In genomic region chrX:49956313-49956712, GRCh38 we compare ENCODE assay signal across 24 cellular contexts.
"Had no signal": no experiment of that assay in that cellular context is flagged by ENCODE, and none has a peak within 500 bp of the region (broad histone marks: within the 10 kb centered on the region; RNA-seq: fewer than 3 reads in every experiment).

No MANE protein-coding gene starts in this region.

- ATAC-seq: activated T-cell treated with anti-CD3 and anti-CD28 coated beads, Interleukin-2, amount 50 U/mL, for 4 hours; T-helper 17 cell had no signal

- H3K4me3 Mint-ChIP-seq: activated B cell treated with CpG ODN at 0.5 μM for 24 hours; activated CD4-positive, alpha-beta T cell treated with anti-CD3 and anti-CD28 coated beads, Interleukin-2, amount 10 ng/mL, durations not matched to agents 24 days and 14 days; activated naive CD4-positive, alpha-beta T cell treated with anti-CD3 and anti-CD28 coated beads for 36 hours; activated naive CD8-positive, alpha-beta T cell; activated T-cell treated with anti-CD3 and anti-CD28 coated beads, Interleukin-2, amount 50 U/mL, for 4 hours; T-helper 17 cell had no signal

- H3K27ac ChIP-seq: brain microvascular endothelial cell, cardiac muscle cell had no signal

- FAIRE-seq: RCC 7860 had no signal

- H3K4me3 ChIP-seq: cardiac muscle cell had no signal

- DNase-seq: activated B cell treated with CpG ODN at 0.5 μM for 24 hours; activated CD4-positive, alpha-beta T cell treated with anti-CD3 and anti-CD28 coated beads for 1 hour; activated CD4-positive, alpha-beta T cell treated with anti-CD3 and anti-CD28 coated beads, Interleukin-2, amount 10 ng/mL, durations not matched to agents 24 days and 14 days; activated CD4-positive, alpha-beta T cell treated with anti-CD3 and anti-CD28 coated beads, Interleukin-2, amount 50 U/mL, for 48 hours; activated CD8-positive, alpha-beta memory T cell treated with anti-CD3 and anti-CD28 coated beads for 24 hours; activated effector memory CD4-positive, alpha-beta T cell treated with anti-CD3 and anti-CD28 coated beads, Interleukin-2, amount 50 U/mL, for 16 hours; activated naive CD4-positive, alpha-beta T cell treated with anti-CD3 and anti-CD28 coated beads for 36 hours; activated T-cell treated with anti-CD3 and anti-CD28 coated beads, Interleukin-2, amount 50 U/mL, for 4 hours; amygdala; brain microvascular endothelial cell; NCI-H1092; NCI-H1417; NCI-H1930; NCI-H2107; NCI-H2171 treated with DMSO at 0.1 percent for 48 hours; NCI-H226; NCI-H526; NK-92 treated with Interleukin-12 subunit alpha and Interleukin-12 subunit beta, amount 100 ng/mL, for 24 hours; SHP77 treated with DMSO at 0.1 percent for 48 hours; T-helper 17 cell; T-helper 9 cell had no signal

- H3K27me3 ChIP-seq: brain microvascular endothelial cell, cardiac muscle cell had no signal

- H3K27me3 Mint-ChIP-seq: activated B cell treated with CpG ODN at 0.5 μM for 24 hours; activated CD4-positive, alpha-beta T cell treated with anti-CD3 and anti-CD28 coated beads, Interleukin-2, amount 10 ng/mL, durations not matched to agents 24 days and 14 days; activated naive CD8-positive, alpha-beta T cell; T-helper 17 cell had no signal

- H3K27ac Mint-ChIP-seq: activated B cell treated with CpG ODN at 0.5 μM for 24 hours; activated CD4-positive, alpha-beta T cell treated with anti-CD3 and anti-CD28 coated beads, Interleukin-2, amount 10 ng/mL, durations not matched to agents 24 days and 14 days; activated naive CD4-positive, alpha-beta T cell treated with anti-CD3 and anti-CD28 coated beads for 36 hours; activated naive CD8-positive, alpha-beta T cell; T-helper 17 cell had no signal

- H3K36me3 Mint-ChIP-seq: activated naive CD8-positive, alpha-beta T cell had no signal

- H3K36me3 ChIP-seq: brain microvascular endothelial cell, cardiac muscle cell had no signal

- H3K9me3 Mint-ChIP-seq: activated B cell treated with CpG ODN at 0.5 μM for 24 hours; activated CD4-positive, alpha-beta T cell treated with anti-CD3 and anti-CD28 coated beads, Interleukin-2, amount 10 ng/mL, durations not matched to agents 24 days and 14 days; activated naive CD4-positive, alpha-beta T cell treated with anti-CD3 and anti-CD28 coated beads for 36 hours; activated T-cell treated with anti-CD3 and anti-CD28 coated beads, Interleukin-2, amount 50 U/mL, for 4 hours had no signal

- H3K4me1 Mint-ChIP-seq: activated B cell treated with CpG ODN at 0.5 μM for 24 hours; activated CD4-positive, alpha-beta T cell treated with anti-CD3 and anti-CD28 coated beads, Interleukin-2, amount 10 ng/mL, durations not matched to agents 24 days and 14 days; T-helper 17 cell had no signal
